In the genomic region with DNA sequence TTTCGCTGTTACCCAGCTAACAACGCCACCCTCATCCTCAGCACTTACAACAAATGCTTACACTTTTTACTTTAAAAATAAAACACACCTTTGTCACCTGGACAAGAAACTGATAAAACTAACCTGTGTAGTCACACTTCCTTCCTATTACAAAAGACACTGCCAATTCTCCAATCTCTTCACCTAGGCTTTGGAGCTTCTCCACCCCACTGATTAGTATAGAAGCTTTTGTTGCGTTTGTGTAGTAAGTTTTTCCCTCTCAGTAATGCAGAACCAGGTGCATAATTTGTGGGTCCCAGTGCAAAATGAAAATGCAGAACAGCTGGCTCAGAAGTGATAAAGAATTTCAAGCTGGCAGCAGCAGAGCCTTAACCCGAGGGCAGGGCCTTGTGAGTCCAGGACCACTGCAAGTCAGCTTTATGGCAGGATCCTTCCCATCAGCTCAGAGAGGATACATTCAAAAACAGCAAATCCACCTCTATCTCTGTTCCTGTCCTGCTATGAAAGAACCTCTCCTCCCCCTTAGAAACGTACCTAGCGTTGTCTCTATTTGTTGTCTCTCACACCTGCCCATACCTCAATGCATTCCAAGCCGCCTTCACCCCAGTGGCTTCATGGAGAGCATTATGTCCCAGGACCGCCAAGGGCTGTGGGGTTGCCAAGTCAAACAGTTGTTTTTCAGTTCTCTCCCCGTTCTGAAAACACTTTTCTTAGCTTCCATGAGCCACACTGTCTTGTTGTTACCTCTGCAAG, we compare ENCODE assay signal across 18 cellular contexts. TPM values are rescaled to one million over a fixed set of nuclear protein-coding genes. Genes with fewer than 3 reads are reported as not detected.
DNase-seq lines count a peak whose midpoint lies in the region; ATAC-seq and TF ChIP-seq lines count a peak whose summit lies in the region.
"Had no signal": no experiment of that assay in that cellular context is flagged by ENCODE, and none has a peak within 500 bp of the region (broad histone marks: within the 10 kb centered on the region; RNA-seq: fewer than 3 reads in every experiment).

No MANE protein-coding gene starts in this region.

- H3K27ac Mint-ChIP-seq in GM23338, result no peak overlapping the region
- H3K27ac Mint-ChIP-seq in WTC11, result no peak overlapping the region
- no peak overlapping the region for H3K27ac Mint-ChIP-seq in activated CD4-positive, alpha-beta T cell treated with anti-CD3 and anti-CD28 coated beads for 36 hours
- no peak overlapping the region for H3K27ac Mint-ChIP-seq in activated CD8-positive, alpha-beta T cell treated with anti-CD3 and anti-CD28 coated beads, Interleukin-2, amount 10 ng/mL, durations not matched to agents 7 days and 5 days
- H3K27ac Mint-ChIP-seq: CD14-positive monocyte had no signal

- H2AFZ ChIP-seq in GM23338 (peak overlapping the region; percentile 75; the same call in 1 of the 2 replicates), MM.1S (ENCODE audit: low read length) (no peak overlapping the region)

- POLR2A ChIA-PET in WTC11 (lab: Charles Lee), result no interaction called here
- POLR2A ChIA-PET in activated CD4-positive, alpha-beta T cell treated with anti-CD3 and anti-CD28 coated beads for 36 hours (lab: Charles Lee), result interaction anchor here (0.7 kb wide), 1 partner anchor 331 kb away, joined by 3 read pairs; no protein-coding TSS in a partner anchor
- POLR2A ChIA-PET in activated CD8-positive, alpha-beta T cell treated with anti-CD3 and anti-CD28 coated beads, Interleukin-2, amount 10 ng/mL, durations not matched to agents 7 days and 5 days (lab: Charles Lee), result no interaction called here

- H3K79me2 ChIP-seq in GM23338 (replicated peaks; ENCODE audit: insufficient read depth), result no peaks in the 10 kb centered on the region
- H3K79me2 ChIP-seq in mesendoderm (ENCODE audit: control insufficient read depth, insufficient read depth, low read length), result no peaks in the 10 kb centered on the region
- H3K79me2 ChIP-seq in MM.1S (ENCODE audit: low read length), result no peaks in the 10 kb centered on the region

- H3K23ac ChIP-seq in mesendoderm (ENCODE audit: low read length), result no peak overlapping the region

- no peak overlapping the region for H4K8ac ChIP-seq in mesendoderm (ENCODE audit: low read depth, low read length)

- H3K9ac ChIP-seq in mesendoderm (ENCODE audit: low read length), result no peak overlapping the region
- no peak overlapping the region for H3K9ac ChIP-seq in MM.1S (ENCODE audit: low read length)

- H2AK5ac ChIP-seq in mesendoderm (ENCODE audit: low read length), result no peak overlapping the region

- H4K20me1 ChIP-seq in GM23338 (replicated peaks; ENCODE audit: insufficient read depth) (no peaks in the 10 kb centered on the region), MM.1S (ENCODE audit: insufficient read depth, low read length) (no peaks in the 10 kb centered on the region)

- H3K4me3 Mint-ChIP-seq in GM23338 (no peak overlapping the region), WTC11 (no peak overlapping the region)
- H3K4me3 Mint-ChIP-seq in activated CD4-positive, alpha-beta T cell treated with anti-CD3 and anti-CD28 coated beads for 36 hours, result no peak overlapping the region
- H3K4me3 Mint-ChIP-seq in activated CD8-positive, alpha-beta T cell treated with anti-CD3 and anti-CD28 coated beads, Interleukin-2, amount 10 ng/mL, durations not matched to agents 7 days and 5 days, result no peak overlapping the region
- H3K4me3 Mint-ChIP-seq: CD14-positive monocyte had no signal

- H3K27ac ChIP-seq in GM23338 (ENCODE audit: low read depth) (no peak overlapping the region; the same call in 1 of the 2 replicates), mesendoderm (ENCODE audit: low read depth, low read length) (no peak overlapping the region), MM.1S (ENCODE audit: low read length) (no peak overlapping the region)
- H3K27ac ChIP-seq: 22Rv1 had no signal

- CTCF ChIA-PET in WTC11 (lab: Charles Lee), result no interaction called here
- CTCF ChIA-PET in activated CD4-positive, alpha-beta T cell treated with anti-CD3 and anti-CD28 coated beads for 36 hours (lab: Charles Lee), result no interaction called here
- CTCF ChIA-PET in activated CD8-positive, alpha-beta T cell treated with anti-CD3 and anti-CD28 coated beads, Interleukin-2, amount 10 ng/mL, durations not matched to agents 7 days and 5 days (lab: Charles Lee), result no interaction called here

- H3K4ac ChIP-seq in mesendoderm (ENCODE audit: low read depth, low read length), result no peak overlapping the region

- H3K4me3 ChIP-seq in GM23338 (no peak overlapping the region), mesendoderm (ENCODE audit: low read length) (no peak overlapping the region), MM.1S (ENCODE audit: low read length) (no peak overlapping the region)

- WGBS in mesendoderm (ENCODE audit: extremely low coverage, insufficient coverage, low lambda C conversion rate), result 100% methylated on average over 1 of the region's 9 CpGs

- H2BK15ac ChIP-seq in mesendoderm (replicated peaks; ENCODE audit: low read depth), result no peak overlapping the region

- no peaks in the 10 kb centered on the region for H3K9me3 ChIP-seq in MM.1S (replicated peaks; ENCODE audit: insufficient read depth, low read length)

- peak; percentile 87 for ATAC-seq in GM23338
- ATAC-seq in WTC11, result peak; percentile 69
- ATAC-seq in activated CD4-positive, alpha-beta T cell treated with anti-CD3 and anti-CD28 coated beads for 36 hours, result no peak
- ATAC-seq in activated CD8-positive, alpha-beta T cell treated with anti-CD3 and anti-CD28 coated beads, Interleukin-2, amount 10 ng/mL, durations not matched to agents 7 days and 5 days, result no peak

- H3F3A ChIP-seq in GM23338 (replicated peaks; ENCODE audit: low read depth) (no peaks in the 10 kb centered on the region), MM.1S (ENCODE audit: insufficient read depth, low read length) (no peaks in the 10 kb centered on the region)

- no peak overlapping the region for H4K5ac ChIP-seq in mesendoderm (ENCODE audit: low read length)

- no peaks in the 10 kb centered on the region for H3K36me3 ChIP-seq in GM23338 (ENCODE audit: insufficient read depth)
- no peaks in the 10 kb centered on the region for H3K36me3 ChIP-seq in mesendoderm (ENCODE audit: control insufficient read depth, insufficient read depth, low read length)
- H3K36me3 ChIP-seq in MM.1S (replicated peaks; ENCODE audit: insufficient read depth, low read length), result no peaks in the 10 kb centered on the region

- H3K4me2 ChIP-seq in GM23338, result no peak overlapping the region
- no peak overlapping the region for H3K4me2 ChIP-seq in mesendoderm (ENCODE audit: low read length)
- no peak overlapping the region for H3K4me2 ChIP-seq in MM.1S (ENCODE audit: low read depth, low read length)

- no peaks in the 10 kb centered on the region for H3K9me2 ChIP-seq in GM23338 (ENCODE audit: insufficient read depth)
- 0 out of 2 replicates have a peak, but pooled peaks cover 2% of the 10 kb centered on the region for H3K9me2 ChIP-seq in MM.1S (replicated peaks; ENCODE audit: insufficient read depth, low read length)

- H2BK120ac ChIP-seq in mesendoderm (ENCODE audit: low read depth, low read length), result no peak overlapping the region

- intact Hi-C loops in activated CD4-positive, alpha-beta T cell treated with anti-CD3 and anti-CD28 coated beads for 36 hours (cut with DNase I, micrococcal nuclease), result no loop called here

- peaks cover 9% of the 10 kb centered on the region for H3K4me1 Mint-ChIP-seq in GM23338
- H3K4me1 Mint-ChIP-seq in WTC11, result 0 out of 2 replicates have a peak, but pooled peaks cover 7% of the 10 kb centered on the region
- H3K4me1 Mint-ChIP-seq in activated CD4-positive, alpha-beta T cell treated with anti-CD3 and anti-CD28 coated beads for 36 hours, result no peaks in the 10 kb centered on the region
- H3K4me1 Mint-ChIP-seq in activated CD8-positive, alpha-beta T cell treated with anti-CD3 and anti-CD28 coated beads, Interleukin-2, amount 10 ng/mL, durations not matched to agents 7 days and 5 days (ENCODE audit: low read depth), result no peaks in the 10 kb centered on the region
- H3K4me1 Mint-ChIP-seq: CD14-positive monocyte had no signal

- DNase-seq in DMS53 (lab: John Stamatoyannopoulos, UW) (peak; percentile 12), DMS53 treated with DMSO at 0.1 percent for 48 hours (lab: John Stamatoyannopoulos, UW; ENCODE audit: unreplicated experiment) (no peak), GM23338 (ENCODE audit: low spot score) (peak; percentile 40), WTC11 (ENCODE audit: low spot score) (no peak), mesendoderm (peak; percentile 7), MM.1S (no peak)
- no peak for DNase-seq in activated CD4-positive, alpha-beta T cell treated with anti-CD3 and anti-CD28 coated beads for 36 hours
- DNase-seq in activated CD8-positive, alpha-beta T cell treated with anti-CD3 and anti-CD28 coated beads, Interleukin-2, amount 10 ng/mL, durations not matched to agents 7 days and 5 days, result no peak
- DNase-seq: HCEC 1CT, Kasumi-1, NCI-H1105, NCI-H1694 treated with DMSO at 0.1 percent for 48 hours, NCI-H226, NCI-H524 treated with DMSO at 0.1 percent for 48 hours, RPMI8226, SIG-M5 had no signal

- H3K36me3 Mint-ChIP-seq in GM23338 (ENCODE audit: low read depth) (no peaks in the 10 kb centered on the region), WTC11 (no peaks in the 10 kb centered on the region)
- H3K36me3 Mint-ChIP-seq in activated CD4-positive, alpha-beta T cell treated with anti-CD3 and anti-CD28 coated beads for 36 hours (ENCODE audit: low read depth), result no peaks in the 10 kb centered on the region
- no peaks in the 10 kb centered on the region for H3K36me3 Mint-ChIP-seq in activated CD8-positive, alpha-beta T cell treated with anti-CD3 and anti-CD28 coated beads, Interleukin-2, amount 10 ng/mL, durations not matched to agents 7 days and 5 days (ENCODE audit: low read depth)
- H3K36me3 Mint-ChIP-seq: CD14-positive monocyte had no signal

- H3K9me3 Mint-ChIP-seq in GM23338 (0 out of 3 replicates have a peak, but pooled peaks cover 3% of the 10 kb centered on the region), WTC11 (peaks cover 4% of the 10 kb centered on the region; the same call in 1 of the 2 replicates)
- H3K9me3 Mint-ChIP-seq in activated CD4-positive, alpha-beta T cell treated with anti-CD3 and anti-CD28 coated beads for 36 hours (ENCODE audit: low read depth), result no peaks in the 10 kb centered on the region
- H3K9me3 Mint-ChIP-seq in activated CD8-positive, alpha-beta T cell treated with anti-CD3 and anti-CD28 coated beads, Interleukin-2, amount 10 ng/mL, durations not matched to agents 7 days and 5 days (ENCODE audit: insufficient read depth), result no peaks in the 10 kb centered on the region

- H3K27me3 Mint-ChIP-seq in GM23338 (ENCODE audit: insufficient read depth, low read depth, poor library complexity), result no peaks in the 10 kb centered on the region
- no peaks in the 10 kb centered on the region for H3K27me3 Mint-ChIP-seq in WTC11 (ENCODE audit: low read depth)
- peaks cover 8% of the 10 kb centered on the region for H3K27me3 Mint-ChIP-seq in activated CD4-positive, alpha-beta T cell treated with anti-CD3 and anti-CD28 coated beads for 36 hours
- H3K27me3 Mint-ChIP-seq in activated CD8-positive, alpha-beta T cell treated with anti-CD3 and anti-CD28 coated beads, Interleukin-2, amount 10 ng/mL, durations not matched to agents 7 days and 5 days (ENCODE audit: low read depth), result no peaks in the 10 kb centered on the region

- no peaks in the 10 kb centered on the region for H3K79me1 ChIP-seq in mesendoderm (ENCODE audit: low read length)

- no peaks in the 10 kb centered on the region for H3K4me1 ChIP-seq in GM23338 (ENCODE audit: insufficient read depth)
- no peaks in the 10 kb centered on the region for H3K4me1 ChIP-seq in mesendoderm (ENCODE audit: control insufficient read depth, low read depth, low read length)
- H3K4me1 ChIP-seq in MM.1S (ENCODE audit: low read length), result no peaks in the 10 kb centered on the region

- H3K56ac ChIP-seq in mesendoderm (ENCODE audit: low read length), result no peak overlapping the region

- no peak overlapping the region for H3K18ac ChIP-seq in mesendoderm (ENCODE audit: low read length)

- H3K27me3 ChIP-seq in GM23338 (ENCODE audit: insufficient read depth), result no peaks in the 10 kb centered on the region
- H3K27me3 ChIP-seq in mesendoderm (ENCODE audit: insufficient read depth, low read length, poor library complexity), result no peaks in the 10 kb centered on the region
- no peaks in the 10 kb centered on the region for H3K27me3 ChIP-seq in MM.1S (replicated peaks; ENCODE audit: insufficient read depth, low read length)

- no peak for TF ChIP-seq CTCF in GM23338 (conservative IDR thresholded peaks at IDR 0.05; ENCODE audit: low read depth in 2 of 2)
- no peak for TF ChIP-seq CTCF in WTC11 (IDR thresholded peaks at IDR 0.05)
- no peak for TF ChIP-seq CTCF in MM.1S (IDR thresholded peaks at IDR 0.05; ENCODE audit: low read length)

- no peak overlapping the region for H2BK5ac ChIP-seq in mesendoderm (ENCODE audit: low read length)

RNA-seq across cellular contexts. Expression of a gene that starts 40.3 kb away (rescaled TPM):
- total RNA-seq in GM23338 (2014; rRNA removed; shearing (Covaris generic)), result 4.5 TPM in 2 replicates
- polyA plus RNA-seq in GM23338 (2016; fragmentation: Nextera tagmentation; extraction: Ambion mirVana), result 1.5 and 1.9 TPM in 2 replicates
- 5.9 to 7.6 TPM (median 6.0 TPM) in 3 replicates for total RNA-seq in WTC11 (2021)
- 1.1 TPM for polyA plus RNA-seq in mesendoderm (2013, experiment 1 of 2)
- 1.0 TPM for polyA plus RNA-seq in mesendoderm (2013, experiment 2 of 2)
- under 1 TPM in 1 of 2 experiments, not detected in 1; 0.09 TPM for total RNA-seq in activated CD4-positive, alpha-beta T cell treated with anti-CD3 and anti-CD28 coated beads for 36 hours
- not detected for total RNA-seq in activated CD8-positive, alpha-beta T cell treated with anti-CD3 and anti-CD28 coated beads, Interleukin-2, amount 10 ng/mL, durations not matched to agents 7 days and 5 days
- polyA plus RNA-seq: CD14-positive monocyte had no signal

Comparison
In these comparisons a context has a peak if more than half of its experiments do, and no peak if none do; other contexts are left out.
1. DNase-seq: peak in DMS53 (single experiment), GM23338 (single experiment) and mesendoderm (single experiment); none in DMS53 treated with DMSO at 0.1 percent for 48 hours (single experiment), WTC11 (single experiment), activated CD4-positive, alpha-beta T cell treated with anti-CD3 and anti-CD28 coated beads for 36 hours (single experiment), activated CD8-positive, alpha-beta T cell treated with anti-CD3 and anti-CD28 coated beads, Interleukin-2, amount 10 ng/mL, durations not matched to agents 7 days and 5 days (single experiment) and MM.1S (single experiment).
2. ATAC-seq: peak in GM23338 (single experiment) and WTC11 (single experiment); none in activated CD4-positive, alpha-beta T cell treated with anti-CD3 and anti-CD28 coated beads for 36 hours (single experiment) and activated CD8-positive, alpha-beta T cell treated with anti-CD3 and anti-CD28 coated beads, Interleukin-2, amount 10 ng/mL, durations not matched to agents 7 days and 5 days (single experiment).